Comparison of ENCODE assay signal across 8 cellular contexts in the genomic region with DNA sequence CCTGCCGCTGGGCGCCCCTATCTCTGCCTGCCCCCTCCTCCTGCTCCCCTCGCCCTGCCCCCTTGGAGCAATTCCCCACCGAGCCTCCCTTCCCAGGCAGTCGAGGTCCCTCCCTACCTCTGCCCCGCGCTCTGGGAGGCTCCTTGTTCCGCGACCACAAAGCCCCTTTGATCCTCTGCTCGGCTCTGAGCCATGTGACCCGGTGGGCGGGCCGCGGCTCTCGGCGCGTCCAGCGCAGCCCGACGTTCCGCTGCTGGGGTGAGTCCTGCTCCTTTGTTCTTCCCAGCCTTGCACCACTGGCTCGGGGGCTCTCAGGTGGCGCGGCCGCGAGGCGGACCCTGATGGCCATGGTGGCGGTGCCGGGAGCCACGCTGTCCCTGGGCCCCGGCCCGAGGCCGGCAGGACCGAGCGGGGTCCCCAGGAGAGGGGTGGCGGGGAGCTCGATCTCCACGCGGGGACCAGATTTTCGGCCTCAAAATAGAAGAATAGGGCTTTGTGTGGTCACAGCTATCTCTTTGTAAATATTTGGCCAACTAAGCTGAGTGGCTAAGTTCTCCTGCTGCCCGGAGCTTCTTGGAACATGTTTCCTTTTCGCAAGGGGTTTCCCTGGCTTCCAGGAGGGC.
DNase-seq lines count a peak whose midpoint lies in the region; TF ChIP-seq lines count a peak whose summit lies in the region.

No MANE protein-coding gene starts in this region.

- H3K27me3 ChIP-seq in kidney epithelial cell (ENCODE audit: control insufficient read depth, insufficient read depth, low read length), result no peaks in the 10 kb centered on the region

- POLR2A ChIA-PET in HEK293T (lab: Yijun Ruan, JAX), result interaction anchor here (0.6 to 1.5 kb wide), 6 partner anchors 9 to 196 kb away, joined by 3 to 5 read pairs (median 3); no protein-coding TSS in a partner anchor

- DNase-seq in LNCaP clone FGC (ENCODE audit: low read depth) (no peak), kidney epithelial cell (ENCODE audit: low read depth) (no peak), HEK293T (ENCODE audit: extremely low spot score) (no peak)
- DNase-seq in central memory CD4-positive, alpha-beta T cell, result peak; percentile 75
- peak; percentile 73 for DNase-seq in stimulated activated CD4-positive, alpha-beta T cell treated with anti-CD3 and anti-CD28 coated beads, Interleukin-1b, Interleukin-23, amount 100 ng/mL, for 48 hours
- DNase-seq in NK-92 treated with Interleukin-12 subunit alpha and Interleukin-12 subunit beta, amount 100 ng/mL, for 24 hours (lab: John Stamatoyannopoulos, UW), result no peak

- TF ChIP-seq CTCF in LNCaP clone FGC (IDR thresholded peaks at IDR 0.05; ENCODE audit: control insufficient read depth, extremely low read depth, insufficient read depth) (no peak), VCaP (conservative IDR thresholded peaks at IDR 0.05) (no peak), kidney epithelial cell (IDR thresholded peaks at IDR 0.05; ENCODE audit: insufficient read depth, low read length, poor library complexity, severe bottlenecking) (no peak)

- no peaks in the 10 kb centered on the region for H3K36me3 ChIP-seq in kidney epithelial cell (ENCODE audit: control insufficient read depth, insufficient read depth, low read length)

- H3K4me3 ChIP-seq in LNCaP clone FGC (ENCODE audit: low read depth, low read length), result peak overlapping the region; percentile 60
- H3K4me3 ChIP-seq in kidney epithelial cell (ENCODE audit: low read depth, low read length), result peak overlapping the region; percentile 43

- CTCF ChIA-PET in HEK293T (lab: Yijun Ruan, JAX), result interaction anchor here (0.7 to 1.7 kb wide), 3 partner anchors 11 to 21 kb away, joined by 3 to 7 read pairs (median 4); no protein-coding TSS in a partner anchor

- H3K27ac ChIP-seq in VCaP, result peak overlapping the region; percentile 97

- peak; percentile 63 for TF ChIP-seq POLR2A in GM10847 (IDR thresholded peaks at IDR 0.05; ENCODE audit: extremely low read depth, insufficient read length)

TF ChIP-seq in HEK293T, 16 proteins besides CTCF, POLR2A, EP300 and RAD21:
- TF ChIP-seq TARDBP (IDR thresholded peaks at IDR 0.05), result no peak

Comparison
In these comparisons a context has a peak if more than half of its experiments do, and no peak if none do; other contexts are left out.
1. DNase-seq: peak in central memory CD4-positive, alpha-beta T cell (single experiment) and stimulated activated CD4-positive, alpha-beta T cell treated with anti-CD3 and anti-CD28 coated beads, Interleukin-1b, Interleukin-23, amount 100 ng/mL, for 48 hours (single experiment); none in LNCaP clone FGC (single experiment), kidney epithelial cell (single experiment), HEK293T (single experiment) and NK-92 treated with Interleukin-12 subunit alpha and Interleukin-12 subunit beta, amount 100 ng/mL, for 24 hours (single experiment).